ENCODE assay signal across 19 cellular contexts in the genomic region with DNA sequence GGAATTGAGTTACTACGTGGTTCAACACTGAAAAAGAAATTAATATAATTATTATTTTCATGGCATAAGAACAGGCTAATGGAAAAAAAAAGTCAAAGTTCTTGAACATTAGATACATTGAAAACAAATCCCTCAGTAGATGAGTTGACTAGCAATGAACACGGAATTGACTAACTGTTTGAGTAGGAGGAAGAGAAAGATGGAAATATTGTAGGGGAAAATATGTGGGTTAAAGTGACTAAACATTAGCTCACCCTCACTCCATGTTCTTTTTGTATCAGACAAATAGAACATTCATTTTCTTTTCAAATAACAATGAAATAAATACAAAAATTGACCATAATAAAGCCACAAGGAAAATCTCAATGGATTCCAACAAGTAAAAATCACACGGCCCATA.
"Had no signal": no experiment of that assay in that cellular context is flagged by ENCODE, and none has a peak within 500 bp of the region (broad histone marks: within the 10 kb centered on the region; RNA-seq: fewer than 3 reads in every experiment).

No MANE protein-coding gene starts in this region.

- H3K4me2 ChIP-seq: smooth muscle cell had no signal

- FAIRE-seq: keratinocyte had no signal

- H3K36me3 ChIP-seq: colonic mucosa, transverse colon, vagina had no signal

- H3K4me1 ChIP-seq: colonic mucosa, transverse colon, vagina had no signal

- H3K4me3 ChIP-seq: colonic mucosa, mucosa of descending colon, smooth muscle cell, transverse colon, vagina had no signal

- H3K27ac ChIP-seq: colonic mucosa, transverse colon, vagina had no signal

- ATAC-seq: left lobe of liver; mucosa of descending colon; naive thymus-derived CD8-positive, alpha-beta T cell had no signal

- DNase-seq: activated CD4-positive, alpha-beta T cell treated with anti-CD3 and anti-CD28 coated beads, Interleukin-2, amount 10 ng/mL, durations not matched to agents 24 days and 14 days; activated CD4-positive, CD25-positive, alpha-beta regulatory T cell; activated CD8-positive, alpha-beta memory T cell treated with anti-CD3 and anti-CD28 coated beads for 24 hours; activated naive CD4-positive, alpha-beta T cell; central memory CD4-positive, alpha-beta T cell; colonic mucosa; mucosa of descending colon; naive thymus-derived CD8-positive, alpha-beta T cell; posterior cingulate gyrus; retina; stimulated activated CD4-positive, alpha-beta T cell treated with anti-CD3 and anti-CD28 coated beads, Interleukin-4, amount 100 ng/mL, for 4 hours; stimulated activated CD8-positive, alpha-beta memory T cell treated with anti-CD3 and anti-CD28 coated beads, Interleukin-4, amount 100 ng/mL, for 48 hours; stimulated activated naive CD4-positive, alpha-beta T cell treated with Interleukin-2 at 50 U/mL for 16 hours; T-helper 2 cell; transverse colon had no signal

- H3K27me3 ChIP-seq: colonic mucosa, transverse colon, vagina had no signal

- H3K9me3 ChIP-seq: colonic mucosa, mucosa of descending colon, transverse colon, vagina had no signal
